Comparison of ENCODE assay signal across 1 cellular context in genomic region chr9:124658165-124659017, GRCh38.
TF ChIP-seq lines count a peak whose summit lies in the region.

No MANE protein-coding gene starts in this region.

TF ChIP-seq in HepG2, 621 proteins besides CTCF, POLR2A, EP300 and RAD21 (continued from another document and continues in another):
- TF ChIP-seq ZBTB10 (CRISPR knock-in tag; IDR thresholded peaks at IDR 0.05; ENCODE audit: borderline replicate concordance) (no peak), LBX2 (CRISPR knock-in tag; IDR thresholded peaks at IDR 0.05; ENCODE audit: borderline replicate concordance) (no peak), KLF11 (CRISPR knock-in tag; IDR thresholded peaks at IDR 0.05) (no peak), NFYC (CRISPR knock-in tag; IDR thresholded peaks at IDR 0.05) (peak; percentile 37; the same call in 1 of the 2 replicates), KDM4B (CRISPR knock-in tag; IDR thresholded peaks at IDR 0.05) (no peak), ZNF652 (CRISPR knock-in tag; IDR thresholded peaks at IDR 0.05; ENCODE audit: borderline replicate concordance, low read depth) (no peak; the same call in 1 of the 2 replicates), NR3C1 (CRISPR knock-in tag; IDR thresholded peaks at IDR 0.05) (no peak), ZBTB42 (CRISPR knock-in tag; IDR thresholded peaks at IDR 0.05) (no peak), HMGXB4 (CRISPR knock-in tag; IDR thresholded peaks at IDR 0.05; ENCODE audit: borderline replicate concordance in 1 of 2, low read depth in 1 of 2) (0 out of 4 replicates have a peak, but pooled peaks of 1 of the 2 experiments have one; percentile 20), GPBP1L1 (CRISPR knock-in tag; IDR thresholded peaks at IDR 0.05) (no peak), PAF1 (CRISPR knock-in tag; IDR thresholded peaks at IDR 0.05) (no peak), NFRKB (IDR thresholded peaks at IDR 0.05) (no peak), SCMH1 (CRISPR knock-in tag; IDR thresholded peaks at IDR 0.05; ENCODE audit: borderline replicate concordance) (no peak), ZNF136 (CRISPR knock-in tag; IDR thresholded peaks at IDR 0.05; ENCODE audit: low read depth) (no peak), ZSCAN9 (CRISPR knock-in tag; IDR thresholded peaks at IDR 0.05; ENCODE audit: borderline replicate concordance) (0 out of 2 replicates have a peak, but pooled peaks have one; percentile 5), XRCC5 (optimal IDR thresholded peaks at IDR 0.05; ENCODE audit: low read length) (no peak), ZNF12 (CRISPR knock-in tag; IDR thresholded peaks at IDR 0.05) (no peak), RARA (CRISPR knock-in tag; IDR thresholded peaks at IDR 0.05) (0 out of 2 replicates have a peak, but pooled peaks have one; percentile 26), SMC3 (IDR thresholded peaks at IDR 0.05; ENCODE audit: low read length) (no peak), ZNF451 (CRISPR knock-in tag; IDR thresholded peaks at IDR 0.05) (no peak), LCORL (IDR thresholded peaks at IDR 0.05) (no peak), LCORL (CRISPR knock-in tag; IDR thresholded peaks at IDR 0.05) (no peak; the same call in 1 of the 2 replicates), ZNF17 (CRISPR knock-in tag; IDR thresholded peaks at IDR 0.05) (no peak), DMTF1 (CRISPR knock-in tag; IDR thresholded peaks at IDR 0.05) (no peak), SP140L (CRISPR knock-in tag; IDR thresholded peaks at IDR 0.05; ENCODE audit: borderline replicate concordance) (no peak), ZNF260 (CRISPR knock-in tag; IDR thresholded peaks at IDR 0.05; ENCODE audit: borderline replicate concordance, low read depth) (no peak), ZNF556 (CRISPR knock-in tag; IDR thresholded peaks at IDR 0.05; ENCODE audit: borderline replicate concordance) (no peak), ZNF3 (CRISPR knock-in tag; IDR thresholded peaks at IDR 0.05) (no peak), E2F1 (CRISPR knock-in tag; IDR thresholded peaks at IDR 0.05) (no peak), PBX3 (CRISPR knock-in tag; IDR thresholded peaks at IDR 0.05; ENCODE audit: borderline replicate concordance) (no peak), KLF16 (CRISPR knock-in tag; IDR thresholded peaks at IDR 0.05) (no peak), ZNF615 (CRISPR knock-in tag; IDR thresholded peaks at IDR 0.05; ENCODE audit: borderline replicate concordance) (no peak), ZUFSP (CRISPR knock-in tag; IDR thresholded peaks at IDR 0.05; ENCODE audit: borderline replicate concordance) (no peak), ZMAT5 (CRISPR knock-in tag; IDR thresholded peaks at IDR 0.05; ENCODE audit: borderline replicate concordance, low read depth) (no peak), TFDP2 (CRISPR knock-in tag; IDR thresholded peaks at IDR 0.05) (no peak), RFXANK (CRISPR knock-in tag; IDR thresholded peaks at IDR 0.05) (no peak; the same call in 1 of the 2 replicates), HMG20A (CRISPR knock-in tag; IDR thresholded peaks at IDR 0.05; ENCODE audit: borderline replicate concordance) (no peak), TBP (CRISPR knock-in tag; IDR thresholded peaks at IDR 0.05) (no peak), BRF2 (CRISPR knock-in tag; IDR thresholded peaks at IDR 0.05) (no peak), TCF7 (IDR thresholded peaks at IDR 0.05; ENCODE audit: low read depth) (0 out of 2 replicates have a peak, but pooled peaks have one; percentile 0), POLR2G (IDR thresholded peaks at IDR 0.05; ENCODE audit: low read depth, low read length) (peak; percentile 55; the same call in 1 of the 2 replicates), BHLHE40 (IDR thresholded peaks at IDR 0.05; ENCODE audit: low read length) (peak; percentile 19; the same call in 1 of the 2 replicates), ZFX (CRISPR knock-in tag; IDR thresholded peaks at IDR 0.05; ENCODE audit: low read depth) (no peak), CEBPB (IDR thresholded peaks at IDR 0.05; ENCODE audit: borderline replicate concordance, low read depth, low read length) (peak; percentile 58), SSRP1 (CRISPR knock-in tag; IDR thresholded peaks at IDR 0.05) (no peak), JUN (CRISPR knock-in tag; IDR thresholded peaks at IDR 0.05) (no peak), ARHGAP35 (CRISPR knock-in tag; IDR thresholded peaks at IDR 0.05; ENCODE audit: borderline replicate concordance) (no peak), E2F5 (CRISPR knock-in tag; conservative IDR thresholded peaks at IDR 0.05) (no peak), NFYB (CRISPR knock-in tag; IDR thresholded peaks at IDR 0.05) (peak; percentile 63), SALL1 (CRISPR knock-in tag; IDR thresholded peaks at IDR 0.05) (peak; percentile 28; the same call in 1 of the 2 replicates), CEBPG (CRISPR knock-in tag; IDR thresholded peaks at IDR 0.05) (peak; percentile 37; the same call in 1 of the 2 replicates), ZNF180 (CRISPR knock-in tag; IDR thresholded peaks at IDR 0.05; ENCODE audit: borderline replicate concordance, low read depth) (no peak), NCOA2 (CRISPR knock-in tag; IDR thresholded peaks at IDR 0.05) (no peak)
